ENCODE assay signal across 13 cellular contexts in the genomic region with DNA sequence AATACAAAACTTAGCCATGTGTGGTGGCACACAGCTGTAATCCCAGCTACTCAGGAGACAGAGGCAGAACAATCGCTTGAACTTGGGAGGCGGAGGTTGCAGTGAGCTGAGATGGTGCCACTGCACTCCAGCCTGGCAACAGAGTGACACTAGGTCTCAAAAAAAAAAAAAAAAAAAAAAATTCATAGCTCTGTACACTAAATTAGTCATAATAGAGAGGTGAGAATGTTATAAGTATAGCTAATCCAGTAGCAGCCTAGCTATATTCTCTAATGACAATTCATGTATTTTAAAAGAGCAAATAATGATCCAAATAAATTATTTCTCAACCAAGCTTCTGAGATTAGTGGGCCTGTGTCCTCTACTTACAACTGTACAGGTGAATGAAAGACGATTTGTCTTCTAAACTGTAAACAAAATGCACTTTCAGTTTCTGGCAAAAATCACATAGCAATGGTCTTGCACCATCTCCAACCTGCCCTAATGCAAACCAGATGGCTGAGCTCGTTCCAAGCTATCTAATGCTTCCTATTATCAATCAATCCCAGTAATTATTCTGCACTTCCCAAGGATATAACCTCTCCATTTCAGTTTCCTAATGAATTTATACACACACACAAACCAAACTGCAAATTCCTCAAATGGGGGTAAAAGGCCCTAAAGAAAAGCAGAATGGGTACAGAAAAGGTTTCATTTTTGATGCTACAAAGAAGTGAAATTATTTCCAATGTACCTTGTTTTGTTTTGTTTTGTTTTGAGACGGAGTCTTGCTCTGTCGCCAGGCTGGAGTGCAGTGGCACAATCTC. TPM values are rescaled to one million over a fixed set of nuclear protein-coding genes. Genes with fewer than 3 reads are reported as not detected.
DNase-seq lines count a peak whose midpoint lies in the region; ATAC-seq, FAIRE-seq and TF ChIP-seq lines count a peak whose summit lies in the region.
"Had no signal": no experiment of that assay in that cellular context is flagged by ENCODE, and none has a peak within 500 bp of the region (broad histone marks: within the 10 kb centered on the region; RNA-seq: fewer than 3 reads in every experiment).

No MANE protein-coding gene starts in this region.

- no peaks in the 10 kb centered on the region for H3K9me3 ChIP-seq in liver (ENCODE audit: control insufficient read depth in 4 of 4, low read length in 3 of 4)
- no peaks in the 10 kb centered on the region for H3K9me3 ChIP-seq in HepG2 (ENCODE audit: low read length)
- H3K9me3 ChIP-seq in endothelial cell of umbilical vein (replicated peaks; ENCODE audit: control insufficient read depth, insufficient read depth, low read length): no peaks in the 10 kb centered on the region
- H3K9me3 ChIP-seq in sigmoid colon: no peaks in the 10 kb centered on the region
- no peaks in the 10 kb centered on the region for H3K9me3 ChIP-seq in right cardiac atrium (ENCODE audit: control insufficient read depth, low read length)
- H3K9me3 ChIP-seq: breast epithelium, Caco-2, Peyer's patch had no signal

- dilution Hi-C loops in endothelial cell of umbilical vein (cut with MboI; ENCODE audit: extremely low pct_ligation_motif_present, low sequenced_read_pairs): no loop called here

- no peaks in the 10 kb centered on the region for H3K9me3 Mint-ChIP-seq in MCF 10A (ENCODE audit: unreplicated experiment)

- H3K9me1 ChIP-seq in endothelial cell of umbilical vein (replicated peaks; ENCODE audit: control insufficient read depth, extremely low read depth, insufficient read depth, low read length): no peaks in the 10 kb centered on the region

- H2AFZ ChIP-seq in HepG2 (ENCODE audit: low read length) (no peak overlapping the region), endothelial cell of umbilical vein (ENCODE audit: low read depth, low read length) (no peak overlapping the region)

- H3K4me3 ChIP-seq in liver (ENCODE audit: low read depth in 1 of 3, low read length in 3 of 3) (no peak overlapping the region), HepG2 (replicated peaks in 1 of 3; ENCODE audit: insufficient read depth in 1 of 3, low read depth in 2 of 3, low read length in 3 of 3) (no peak overlapping the region), endothelial cell of umbilical vein (replicated peaks in 1 of 3; ENCODE audit: insufficient read depth in 1 of 3, low read depth in 1 of 3, low read length in 3 of 3) (no peak overlapping the region), sigmoid colon (no peak overlapping the region), right cardiac atrium (ENCODE audit: low read length) (no peak overlapping the region)
- H3K4me3 ChIP-seq: breast epithelium had no signal

- no peak for ATAC-seq in HepG2
- no peak for ATAC-seq in right cardiac atrium

- BruUV-seq in HepG2 (replicated peaks; lab: Mats Ljungman, UMichigan) (no TSS peak), endothelial cell of umbilical vein (replicated peaks; lab: Mats Ljungman, UMichigan) (no TSS peak), MCF 10A (replicated peaks; lab: Mats Ljungman, UMichigan) (no TSS peak)

- no peak for TF ChIP-seq POLR2A in HepG2 (IDR thresholded peaks at IDR 0.05; ENCODE audit: insufficient read depth in 1 of 2, low read depth in 2 of 2, low read length in 2 of 2)
- no peak for TF ChIP-seq POLR2A in endothelial cell of umbilical vein (IDR thresholded peaks at IDR 0.05; ENCODE audit: low read depth, low read length)
- no peak for TF ChIP-seq POLR2A in sigmoid colon (IDR thresholded peaks at IDR 0.05)

- no peak overlapping the region for H3K9ac ChIP-seq in liver (ENCODE audit: low read depth in 1 of 2, low read length in 2 of 2)
- H3K9ac ChIP-seq in HepG2 (ENCODE audit: insufficient read depth, low read depth, low read length): no peak overlapping the region
- no peak overlapping the region for H3K9ac ChIP-seq in endothelial cell of umbilical vein (replicated peaks; ENCODE audit: extremely low read depth, insufficient read depth, low read length)

- POLR2A ChIA-PET in HepG2 (lab: Yijun Ruan, JAX): interaction anchor here (0.9 kb wide), 1 partner anchor 124 kb away, joined by 4 read pairs; a partner anchor contains a TSS
- POLR2A ChIA-PET in endothelial cell of umbilical vein (lab: Charles Lee): interaction anchor here (0.7 kb wide), 1 partner anchor 19 kb away, joined by 6 read pairs; no protein-coding TSS in a partner anchor
- POLR2A ChIA-PET in MCF 10A (lab: Yijun Ruan, JAX): interaction anchor here (1.0 to 1.8 kb wide), 5 partner anchors 9 to 56 kb away, joined by 3 to 6 read pairs (median 3); a partner anchor contains a TSS

- TF ChIP-seq RAD21 in liver (IDR thresholded peaks at IDR 0.05) (no peak), HepG2 (CRISPR knock-in tag; IDR thresholded peaks at IDR 0.05) (no peak)

- in situ Hi-C loops in HepG2 (cut with HindIII; ENCODE audit: extremely low pct_ligation_motif_present, low pct_unique_long_range_greater_than_20kb): no loop called here

- H3K27ac ChIP-seq in liver (ENCODE audit: low read depth in 1 of 2, low read length in 2 of 2) (peak overlapping the region; percentile 38 to 45), HepG2 (ENCODE audit: extremely low read length, insufficient read depth, low read length) (no peak overlapping the region), endothelial cell of umbilical vein (ENCODE audit: insufficient read depth, low read depth, low read length) (no peak overlapping the region), sigmoid colon (no peak overlapping the region), right cardiac atrium (ENCODE audit: low read length) (no peak overlapping the region)
- H3K27ac ChIP-seq: breast epithelium, Peyer's patch had no signal

- CTCF ChIA-PET in HepG2 (lab: Yijun Ruan, JAX; ENCODE audit: low intra/inter-chr PET ratio, low total read pairs) (no interaction called here), endothelial cell of umbilical vein (lab: Charles Lee) (interaction anchor here (0.9 to 1.4 kb wide), 4 partner anchors 17 to 56 kb away, joined by 3 to 5 read pairs (median 4); no protein-coding TSS in a partner anchor), MCF 10A (lab: Yijun Ruan, JAX) (interaction anchor here (0.6 to 1.2 kb wide), 6 partner anchors 16 to 103 kb away, joined by 3 to 7 read pairs (median 4); no protein-coding TSS in a partner anchor)

- H3K36me3 ChIP-seq in liver (ENCODE audit: control insufficient read depth in 4 of 4, insufficient read depth in 3 of 4, low read depth in 1 of 4, low read length in 3 of 4) (peaks cover 0 to 1% (median 0%) of the 10 kb centered on the region in 4 donors), HepG2 (replicated peaks in 1 of 2; ENCODE audit: control insufficient read depth in 1 of 2, insufficient read depth in 2 of 2, low read length in 2 of 2) (peaks cover 3 to 4% of the 10 kb centered on the region in 2 experiments; a peak in 3 of 5 replicates), endothelial cell of umbilical vein (ENCODE audit: control insufficient read depth in 2 of 2, extremely low read depth in 1 of 2, insufficient read depth in 2 of 2, low read length in 2 of 2) (no peaks in the 10 kb centered on the region), sigmoid colon (no peaks in the 10 kb centered on the region)
- H3K36me3 ChIP-seq: breast epithelium had no signal

- no peak for TF ChIP-seq CTCF in liver (IDR thresholded peaks at IDR 0.05; ENCODE audit: low read depth, low read length, missing input control)
- no peak for TF ChIP-seq CTCF in HepG2 (CRISPR knock-in tag; IDR thresholded peaks at IDR 0.05)
- no peak for TF ChIP-seq CTCF in endothelial cell of umbilical vein (IDR thresholded peaks at IDR 0.05; ENCODE audit: extremely low read depth in 1 of 2, insufficient read depth in 1 of 2, low read depth in 1 of 2, low read length in 2 of 2)
- no peak for TF ChIP-seq CTCF in MCF 10A (IDR thresholded peaks at IDR 0.05; ENCODE audit: unreplicated experiment)
- TF ChIP-seq CTCF in sigmoid colon (IDR thresholded peaks at IDR 0.05): no peak

- intact Hi-C loops in HepG2 (cut with micrococcal nuclease; ENCODE audit: unreplicated experiment): no loop called here
- intact Hi-C loops in endothelial cell of umbilical vein (cut with micrococcal nuclease): no loop called here
- intact Hi-C loops in MCF 10A (cut with micrococcal nuclease): no loop called here
- intact Hi-C loops in sigmoid colon (cut with DNase I): no loop called here
- intact Hi-C loops in right cardiac atrium (cut with DNase I): no loop called here

- no peak overlapping the region for H3K4me3 Mint-ChIP-seq in MCF 10A (ENCODE audit: unreplicated experiment)

- H3K79me2 ChIP-seq in HepG2 (ENCODE audit: insufficient read depth, low read length): peaks cover 8% of the 10 kb centered on the region
- peaks cover 39% of the 10 kb centered on the region for H3K79me2 ChIP-seq in endothelial cell of umbilical vein (ENCODE audit: control insufficient read depth, insufficient read depth, low read length)

- H3K27ac Mint-ChIP-seq in MCF 10A (ENCODE audit: low read depth, unreplicated experiment): no peak overlapping the region

- 47% methylated on average over 6 of the region's 6 CpGs for WGBS in liver
- 84% methylated on average over 6 of the region's 6 CpGs for WGBS in HepG2 (ENCODE audit: low lambda C conversion rate)
- 70 to 71% methylated on average over 6 of the region's 6 CpGs for WGBS in sigmoid colon, 2 donors
- 72% methylated on average over 6 of the region's 6 CpGs for WGBS in right cardiac atrium

- FAIRE-seq in HepG2 (lab: Jason Lieb, UNC) (no peak), endothelial cell of umbilical vein (lab: Jason Lieb, UNC) (peak; percentile 66)

- peaks cover 34% of the 10 kb centered on the region for H3K36me3 Mint-ChIP-seq in MCF 10A (ENCODE audit: insufficient read depth, unreplicated experiment)

- H4K20me1 ChIP-seq in HepG2 (ENCODE audit: insufficient read depth, low read length): 0 out of 2 replicates have a peak, but pooled peaks cover 2% of the 10 kb centered on the region
- H4K20me1 ChIP-seq in endothelial cell of umbilical vein (replicated peaks; ENCODE audit: control insufficient read depth, extremely low read depth, insufficient read depth, low read length): no peaks in the 10 kb centered on the region

- H3K4me1 Mint-ChIP-seq in MCF 10A (ENCODE audit: insufficient read depth, unreplicated experiment): peaks cover 9% of the 10 kb centered on the region

- H3K4me2 ChIP-seq in HepG2 (ENCODE audit: low read depth, low read length): no peak overlapping the region
- no peak overlapping the region for H3K4me2 ChIP-seq in endothelial cell of umbilical vein (ENCODE audit: insufficient read depth, low read length)

- no peaks in the 10 kb centered on the region for H3K27me3 Mint-ChIP-seq in MCF 10A (ENCODE audit: insufficient read depth, unreplicated experiment)

- DNase-seq in HepG2 (ENCODE audit: low spot score) (no peak), NCI-H1694 treated with DMSO at 0.1 percent for 48 hours (lab: John Stamatoyannopoulos, UW) (peak; percentile 39), endothelial cell of umbilical vein (ENCODE audit: low read depth, low spot score) (no peak), MCF 10A (ENCODE audit: unreplicated experiment) (no peak), sigmoid colon (no peak), right cardiac atrium (no peak), AG08396 (ENCODE audit: low spot score) (no peak)
- DNase-seq: Caco-2, NCI-H1105, Peyer's patch, substantia nigra had no signal

- no peak for TF ChIP-seq EP300 in HepG2 (IDR thresholded peaks at IDR 0.05; ENCODE audit: low read depth in 2 of 2, low read length in 2 of 2)
- TF ChIP-seq EP300 in HepG2 (CRISPR knock-in tag; IDR thresholded peaks at IDR 0.05; ENCODE audit: borderline replicate concordance): no peak
- TF ChIP-seq EP300 in sigmoid colon (IDR thresholded peaks at IDR 0.05): no peak

- H3K27me3 ChIP-seq in liver (ENCODE audit: control insufficient read depth in 4 of 4, insufficient read depth in 4 of 4, low read length in 3 of 4) (no peaks in the 10 kb centered on the region), HepG2 (ENCODE audit: control insufficient read depth in 1 of 2, insufficient read depth in 2 of 2, low read length in 2 of 2) (no peaks in the 10 kb centered on the region), endothelial cell of umbilical vein (ENCODE audit: control insufficient read depth in 2 of 2, insufficient read depth in 2 of 2, low read length in 2 of 2) (no peaks in the 10 kb centered on the region), sigmoid colon (no peaks in the 10 kb centered on the region), right cardiac atrium (ENCODE audit: control insufficient read depth, insufficient read depth) (no peaks in the 10 kb centered on the region)
- H3K27me3 ChIP-seq: breast epithelium, Peyer's patch had no signal

- peaks cover 5 to 15% (median 10%) of the 10 kb centered on the region in 4 donors for H3K4me1 ChIP-seq in liver (ENCODE audit: control insufficient read depth in 4 of 4, insufficient read depth in 4 of 4, low read length in 3 of 4)
- H3K4me1 ChIP-seq in HepG2 (ENCODE audit: insufficient read depth, low read length): peaks cover 10% of the 10 kb centered on the region
- no peaks in the 10 kb centered on the region for H3K4me1 ChIP-seq in endothelial cell of umbilical vein (ENCODE audit: control insufficient read depth, extremely low read depth, insufficient read depth, low read length)
- peaks cover 0 to 20% (median 11%) of the 10 kb centered on the region in 4 donors for H3K4me1 ChIP-seq in sigmoid colon
- no peaks in the 10 kb centered on the region for H3K4me1 ChIP-seq in right cardiac atrium (ENCODE audit: control insufficient read depth, insufficient read depth, low read length)
- H3K4me1 ChIP-seq: breast epithelium, Caco-2 had no signal

RNA-seq across cellular contexts. Expression of a gene that starts 56.5 kb away (rescaled TPM):
- 1 to 10 TPM; 4.4 to 4.9 TPM for total RNA-seq in liver
- 1 to 10 TPM; 3.2 to 3.5 TPM for polyA plus RNA-seq in liver
- 3.2 and 5.3 TPM in 2 replicates for total RNA-seq in HepG2 (2016; rRNA removed; fragmentation: Illumina TruSeq; extraction: Trizol)
- total RNA-seq in HepG2 (2016; cell fraction: cytosol; rRNA removed; fragmentation: Illumina TruSeq; extraction: Trizol; ENCODE audit: low read depth): 2.7 and 3.0 TPM in 2 replicates
- total RNA-seq in HepG2 (2016; cell fraction: insoluble cytoplasmic fraction; rRNA removed; fragmentation: Illumina TruSeq; extraction: Trizol): 2.9 and 4.8 TPM in 2 replicates
- total RNA-seq in HepG2 (2016; cell fraction: membrane; rRNA removed; fragmentation: Illumina TruSeq; extraction: Trizol): 2.6 and 2.9 TPM in 2 replicates
- 5.6 and 7.4 TPM in 2 replicates for total RNA-seq in HepG2 (2016; cell fraction: nucleus; rRNA removed; fragmentation: Illumina TruSeq; extraction: Trizol)
- polyA plus RNA-seq in HepG2 (2011; rRNA removed): 5.1 and 5.2 TPM in 2 replicates
- polyA plus RNA-seq in HepG2 (2011; cell fraction: cytosol; rRNA removed): 2.3 and 2.4 TPM in 2 replicates
- 6.7 and 6.9 TPM in 2 replicates for polyA plus RNA-seq in HepG2 (2011; cell fraction: nucleus; rRNA removed)
- polyA plus RNA-seq in HepG2 (2012): 5.4 and 5.6 TPM in 2 replicates
- polyA plus RNA-seq in HepG2 (2016; cell fraction: cytosol; fragmentation: Illumina TruSeq; extraction: Trizol; ENCODE audit: low read depth): 0.17 TPM in 2 replicates
- 4.0 and 4.9 TPM in 2 replicates for polyA plus RNA-seq in HepG2 (2016; cell fraction: insoluble cytoplasmic fraction; fragmentation: Illumina TruSeq; extraction: Trizol; ENCODE audit: low read depth)
- 0.62 and 0.83 TPM in 2 replicates for polyA plus RNA-seq in HepG2 (2016; cell fraction: membrane; fragmentation: Illumina TruSeq; extraction: Trizol; ENCODE audit: low read depth)
- 7.9 and 9.9 TPM in 2 replicates for polyA plus RNA-seq in HepG2 (2016; cell fraction: nucleus; fragmentation: Illumina TruSeq; extraction: Trizol; ENCODE audit: insufficient read depth, low read depth)
- 8.7 and 32.1 TPM in 2 replicates for polyA minus RNA-seq in HepG2 (2011; rRNA and poly(A)+ RNA removed; ENCODE audit: low replicate concordance)
- polyA minus RNA-seq in HepG2 (2011; cell fraction: cytosol; rRNA and poly(A)+ RNA removed): 8.6 and 11.1 TPM in 2 replicates
- 7.9 and 9.0 TPM in 2 replicates for polyA minus RNA-seq in HepG2 (2011; cell fraction: nucleus; rRNA and poly(A)+ RNA removed)
- 46.3 and 49.2 TPM in 2 replicates for total RNA-seq in endothelial cell of umbilical vein
- 6.4 and 8.5 TPM in 2 replicates for polyA plus RNA-seq in endothelial cell of umbilical vein
- polyA plus RNA-seq in endothelial cell of umbilical vein (2011; cell fraction: cytosol; rRNA removed): 7.6 and 11.8 TPM in 2 replicates
- polyA plus RNA-seq in endothelial cell of umbilical vein (2011; cell fraction: nucleus; rRNA removed): 16.8 and 17.0 TPM in 2 replicates
- 8.0 and 8.6 TPM in 2 replicates for polyA plus RNA-seq in endothelial cell of umbilical vein (2012)
- polyA minus RNA-seq in endothelial cell of umbilical vein: 19.6 and 26.9 TPM in 2 replicates
- 24.9 TPM for polyA minus RNA-seq in endothelial cell of umbilical vein (2011; cell fraction: cytosol; rRNA and poly(A)+ RNA removed)
- polyA minus RNA-seq in endothelial cell of umbilical vein (2011; cell fraction: nucleus; rRNA and poly(A)+ RNA removed): 15.0 and 22.4 TPM in 2 replicates
- 95.5 and 108 TPM in 2 replicates for total RNA-seq in MCF 10A (2022)
- total RNA-seq in sigmoid colon: 10 to 100 TPM; 16.4 to 37.4 (median 19.8) TPM
- 1 to 10 TPM; 1.8 to 7.9 (median 3.9) TPM for polyA plus RNA-seq in sigmoid colon
- total RNA-seq in right cardiac atrium: 10 to 100 TPM; 35.8 to 50.1 (median 42.6) TPM
- polyA plus RNA-seq in right cardiac atrium: 7.2 TPM

Comparison
In these comparisons a context has a peak if more than half of its experiments do, and no peak if none do; other contexts are left out.
1. H3K27ac ChIP-seq: peak in liver (2 of 2); none in HepG2 (single experiment), endothelial cell of umbilical vein (single experiment), sigmoid colon (0 of 4) and right cardiac atrium (single experiment).